Comparison of ENCODE assay signal across 28 cellular contexts in the genomic region with DNA sequence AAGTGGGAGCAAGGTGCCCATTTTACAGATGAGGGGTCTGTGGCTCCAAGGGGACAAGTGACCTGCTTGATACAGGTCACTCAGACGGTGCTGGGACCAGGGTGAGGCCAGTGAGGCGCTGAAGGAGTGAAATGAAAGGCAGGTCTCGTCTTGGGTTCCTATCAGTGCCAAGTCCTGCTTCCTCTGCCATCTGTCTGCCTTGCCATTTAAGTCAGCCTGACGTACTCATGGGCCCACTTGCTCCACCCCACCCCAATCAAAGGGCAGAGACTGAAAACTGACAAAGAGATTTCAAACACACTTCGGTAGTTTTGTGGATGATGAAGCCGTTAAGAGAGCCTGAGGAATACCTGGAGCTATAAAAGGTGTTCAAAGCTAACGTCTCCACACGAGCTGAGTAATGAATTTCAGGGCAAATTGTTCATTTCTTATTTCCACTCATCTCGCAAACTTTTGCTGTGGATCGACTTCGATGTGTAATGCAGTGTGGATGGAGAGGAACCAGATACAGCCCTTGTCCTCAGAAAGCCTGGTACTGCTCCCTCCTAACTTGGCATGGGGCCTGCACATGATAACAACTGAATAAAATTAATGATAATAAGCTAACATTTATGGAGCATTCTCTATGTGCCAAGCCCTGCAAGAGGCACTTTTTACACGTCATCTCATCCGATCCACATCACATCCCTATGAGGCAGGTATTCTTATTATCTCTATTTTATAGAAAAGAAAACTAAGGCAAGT. TPM values are rescaled to one million over a fixed set of nuclear protein-coding genes. Genes with fewer than 3 reads are reported as not detected.
DNase-seq lines count a peak whose midpoint lies in the region; ATAC-seq and TF ChIP-seq lines count a peak whose summit lies in the region.
"Had no signal": no experiment of that assay in that cellular context is flagged by ENCODE, and none has a peak within 500 bp of the region (broad histone marks: within the 10 kb centered on the region; RNA-seq: fewer than 3 reads in every experiment).

No MANE protein-coding gene starts in this region.

- H3K9me3 ChIP-seq in left lung: no peaks in the 10 kb centered on the region
- H3K9me3 ChIP-seq: gastroesophageal sphincter had no signal

- ATAC-seq in Right ventricle myocardium inferior (no peak), Right ventricle myocardium superior (ENCODE audit: poor library complexity) (no peak), left lung (no peak)
- ATAC-seq: activated T-helper 17 cell treated with anti-CD3 and anti-CD28 coated beads, Interleukin-2, amount 50 U/mL, for 72 hours; gastroesophageal sphincter; K562; naive thymus-derived CD4-positive, alpha-beta T cell; Panc1 had no signal

- peak overlapping the region; percentile 16 for H3K4me3 Mint-ChIP-seq in nephron progenitor cell
- H3K4me3 Mint-ChIP-seq: activated T-helper 17 cell treated with anti-CD3 and anti-CD28 coated beads, Interleukin-2, amount 50 U/mL, for 72 hours; naive thymus-derived CD4-positive, alpha-beta T cell had no signal

- peak overlapping the region; percentile 86 for H3K27ac Mint-ChIP-seq in nephron progenitor cell
- H3K27ac Mint-ChIP-seq: activated T-helper 17 cell treated with anti-CD3 and anti-CD28 coated beads, Interleukin-2, amount 50 U/mL, for 72 hours had no signal

- H3K36me3 Mint-ChIP-seq in nephron progenitor cell (ENCODE audit: low read depth): no peaks in the 10 kb centered on the region
- H3K36me3 Mint-ChIP-seq: naive thymus-derived CD4-positive, alpha-beta T cell had no signal

- no peak for TF ChIP-seq CTCF in nephron progenitor cell (IDR thresholded peaks at IDR 0.05)
- TF ChIP-seq CTCF in left lung (IDR thresholded peaks at IDR 0.05): no peak

- peaks cover 6% of the 10 kb centered on the region for H3K27me3 Mint-ChIP-seq in nephron progenitor cell (ENCODE audit: low read depth, poor library complexity)

- intact Hi-C loops in Right ventricle myocardium inferior (cut with DNase I) (no loop called here), Right ventricle myocardium superior (cut with DNase I) (no loop called here), left lung (cut with DNase I) (no loop called here)

- H3K4me3 ChIP-seq in left lung: no peak overlapping the region
- H3K4me3 ChIP-seq: gastroesophageal sphincter, hepatocyte, K562, lung had no signal

- no peaks in the 10 kb centered on the region for H3K9me3 Mint-ChIP-seq in nephron progenitor cell
- H3K9me3 Mint-ChIP-seq: activated T-helper 17 cell treated with anti-CD3 and anti-CD28 coated beads, Interleukin-2, amount 50 U/mL, for 72 hours had no signal

- H3K36me3 ChIP-seq in left lung: no peaks in the 10 kb centered on the region
- H3K36me3 ChIP-seq: brain microvascular endothelial cell, gastroesophageal sphincter had no signal

- peaks cover 66% of the 10 kb centered on the region for H3K4me1 Mint-ChIP-seq in nephron progenitor cell

- no peaks in the 10 kb centered on the region for H3K4me1 ChIP-seq in left lung

- peaks cover 4 to 67% of the 10 kb centered on the region in 2 donors for H3K27me3 ChIP-seq in left lung
- H3K27me3 ChIP-seq: brain microvascular endothelial cell had no signal

- H3K27ac ChIP-seq in left lung: no peak overlapping the region
- H3K27ac ChIP-seq: brain microvascular endothelial cell, gastroesophageal sphincter, hepatocyte had no signal

- DNase-seq in Right ventricle myocardium inferior (ENCODE audit: missing footprints): peak; percentile 30
- no peak for DNase-seq in Right ventricle myocardium superior
- DNase-seq in NCI-H446 treated with DMSO at 0.1 percent for 48 hours (lab: John Stamatoyannopoulos, UW): peak; percentile 72
- no peak for DNase-seq in nephron progenitor cell
- no peak for DNase-seq in ecto neural progenitor cell (ENCODE audit: low spot score)
- no peak for DNase-seq in ureter (ENCODE audit: low spot score)
- no peak for DNase-seq in left lung
- DNase-seq: ACHN; activated CD4-positive, alpha-beta T cell treated with anti-CD3 and anti-CD28 coated beads for 48 hours; activated naive CD4-positive, alpha-beta T cell treated with anti-CD3 and anti-CD28 coated beads, Interleukin-2, amount 50 U/mL, for 16 hours; brain microvascular endothelial cell; GDM1; H7; naive thymus-derived CD4-positive, alpha-beta T cell; NCI-H1417 treated with DMSO at 0.1 percent for 48 hours; NCI-H526 treated with DMSO at 0.1 percent for 48 hours; SIG-M5; stimulated activated naive CD4-positive, alpha-beta T cell; T1000 had no signal

RNA-seq across cellular contexts. Expression of gene ATP2B2, which starts 36.6 kb away (rescaled TPM):
- total RNA-seq in Right ventricle myocardium inferior (0.14 TPM), Right ventricle myocardium superior (not detected), ureter (not detected), left lung (under 1 TPM in 1 of 2 donors, not detected in 1; 0.18 TPM)
- total RNA-seq: activated T-helper 17 cell treated with anti-CD3 and anti-CD28 coated beads, Interleukin-2, amount 50 U/mL, for 72 hours; fibroblast of lung; K562; M059J; naive thymus-derived CD4-positive, alpha-beta T cell; osteoblast had no signal

Comparison
In these comparisons a context has a peak if more than half of its experiments do, and no peak if none do; other contexts are left out.
1. DNase-seq: peak in Right ventricle myocardium inferior (single experiment) and NCI-H446 treated with DMSO at 0.1 percent for 48 hours (single experiment); none in Right ventricle myocardium superior (single experiment), nephron progenitor cell (single experiment), ecto neural progenitor cell (single experiment), ureter (single experiment) and left lung (0 of 2).